ENCODE assay signal across 14 cellular contexts in genomic region chr2:75219213-75219612, GRCh38. TPM values are rescaled to one million over a fixed set of nuclear protein-coding genes. Genes with fewer than 3 reads are reported as not detected.
"Had no signal": no experiment of that assay in that cellular context is flagged by ENCODE, and none has a peak within 500 bp of the region (broad histone marks: within the 10 kb centered on the region; RNA-seq: fewer than 3 reads in every experiment).

No MANE protein-coding gene starts in this region.

RNA-seq across cellular contexts. Expression of gene TACR1, which starts 19.9 kb away (rescaled TPM):
- total RNA-seq: activated B cell treated with CpG ODN at 0.5 μM for 24 hours; activated CD4-positive, alpha-beta memory T cell treated with anti-CD3 and anti-CD28 coated beads for 36 hours; activated CD4-positive, alpha-beta T cell treated with anti-CD3 and anti-CD28 coated beads, Interleukin-2, amount 10 ng/mL, durations not matched to agents 24 days and 14 days; activated CD8-positive, alpha-beta memory T cell treated with anti-CD3 and anti-CD28 coated beads for 36 hours; activated CD8-positive, alpha-beta T cell treated with anti-CD3 and anti-CD28 coated beads for 36 hours; activated naive CD4-positive, alpha-beta T cell treated with anti-CD3 and anti-CD28 coated beads for 36 hours; activated naive CD4-positive, alpha-beta T cell treated with anti-CD3 and anti-CD28 coated beads, Interleukin-2, amount 50 U/mL, for 72 hours; activated naive CD8-positive, alpha-beta T cell treated with anti-CD3 and anti-CD28 coated beads for 36 hours; activated T-cell treated with anti-CD3 and anti-CD28 coated beads, Interleukin-2, amount 50 U/mL, for 4 hours; activated T-cell treated with anti-CD3 and anti-CD28 coated beads, Interleukin-2, amount 50 U/mL, for 72 hours; activated T-helper 1 cell treated with anti-CD3 and anti-CD28 coated beads, Interleukin-12 subunit alpha, Interleukin-12 subunit beta, Interleukin-2, Interleukin-4 antibody, amounts not matched to agents 30 ng/mL and 10 ng/mL and 1 ng/mL, durations not matched to agents 14 hours and 24 hours and 36 hours; activated T-helper 17 cell treated with anti-CD3 and anti-CD28 coated beads, Interleukin-2, amount 50 U/mL, for 72 hours; astrocyte; cardiac septum had no signal
